ENCODE assay signal across 14 cellular contexts in genomic region chrX:69221239-69222102, GRCh38. TPM values are rescaled to one million over a fixed set of nuclear protein-coding genes. Genes with fewer than 3 reads are reported as not detected.
DNase-seq lines count a peak whose midpoint lies in the region; ATAC-seq and TF ChIP-seq lines count a peak whose summit lies in the region.
"Had no signal": no experiment of that assay in that cellular context is flagged by ENCODE, and none has a peak within 500 bp of the region (broad histone marks: within the 10 kb centered on the region; RNA-seq: fewer than 3 reads in every experiment).

No MANE protein-coding gene starts in this region.

- H3K18ac ChIP-seq in IMR-90 (ENCODE audit: low read depth, low read length): no peak overlapping the region

- intact Hi-C loops in IMR-90 (cut with micrococcal nuclease) (loop anchor here (1.0 to 10.0 kb wide), 6 partner anchors 65 to 394 kb away; no protein-coding TSS in a partner anchor), sciatic nerve (cut with DNase I) (loop anchor here (5.0 kb wide), 1 partner anchor 394 kb away; the partner anchor contains the start of gene EFNB1)

- CTCF ChIA-PET in IMR-90 (lab: Yijun Ruan, JAX): interaction anchor here (1.1 to 1.8 kb wide), 3 partner anchors 62 to 399 kb away, joined by 3 to 19 read pairs (median 5); partner anchors contain the start of gene EFNB1

- dilution Hi-C loops in IMR-90 (cut with HindIII; ENCODE audit: low sequenced_read_pairs, unreplicated experiment): no loop called here

- ATAC-seq in IMR-90 (ENCODE audit: low read depth) (no peak), foreskin keratinocyte (no peak), sciatic nerve (peak; percentile 6)
- ATAC-seq: stimulated activated memory B cell treated with anti-CD40 and anti-IgM and Interleukin-4, amounts not matched to agents 10 μg/mL and 1 μg/mL and 100 μg/mL, for 72 hours had no signal

- H3K56ac ChIP-seq in IMR-90 (ENCODE audit: extremely low read depth, insufficient read depth, low read length): no peak overlapping the region

- H3K14ac ChIP-seq in IMR-90 (replicated peaks; ENCODE audit: low read depth, low read length): no peak overlapping the region

- in situ Hi-C loops in IMR-90 (cut with MboI; ENCODE audit: low sequenced_read_pairs): no loop called here

- H3K4me1 ChIP-seq in IMR-90 (ENCODE audit: control insufficient read depth, insufficient read depth, low read length) (peaks cover 2% of the 10 kb centered on the region; the same call in 1 of the 2 replicates), foreskin keratinocyte (no peaks in the 10 kb centered on the region)
- H3K4me1 ChIP-seq: prostate gland had no signal

- no peak overlapping the region for H3K23ac ChIP-seq in IMR-90 (ENCODE audit: low read depth, low read length)

- H3K9me1 ChIP-seq in IMR-90 (ENCODE audit: insufficient read depth, low read length): no peaks in the 10 kb centered on the region

- TF ChIP-seq POLR2A in IMR-90 (IDR thresholded peaks at IDR 0.05; ENCODE audit: low read depth, low read length): no peak

- no peak overlapping the region for H2BK120ac ChIP-seq in IMR-90 (ENCODE audit: low read depth, low read length)

- no peak for TF ChIP-seq RAD21 in IMR-90 (IDR thresholded peaks at IDR 0.05; ENCODE audit: low read length)

- no peak overlapping the region for H2BK20ac ChIP-seq in IMR-90 (ENCODE audit: low read depth, low read length)

- no peak overlapping the region for H2AK9ac ChIP-seq in IMR-90 (replicated peaks; ENCODE audit: low read depth, low read length, poor library complexity)

- 65% methylated on average over 5 of the region's 38 CpGs; no CpG with 5 or more reads in 1 of the 2 experiments for whole genome bisulfite sequencing in IMR-90 (ENCODE audit: extremely low coverage in 2 of 2, insufficient read length in 1 of 2), 2 experiments

- H2BK15ac ChIP-seq in IMR-90 (ENCODE audit: low read depth, low read length): no peak overlapping the region

- no peak overlapping the region for H4K8ac ChIP-seq in IMR-90 (ENCODE audit: low read depth in 2 of 2, low read length in 2 of 2)

- H3K36me3 ChIP-seq in IMR-90 (ENCODE audit: control insufficient read depth, insufficient read depth, low read length): no peaks in the 10 kb centered on the region
- H3K36me3 ChIP-seq: prostate gland, tibial artery had no signal

- no peak overlapping the region for H3K4me2 ChIP-seq in IMR-90 (ENCODE audit: low read depth, low read length)

- H3K9ac ChIP-seq in IMR-90 (ENCODE audit: low read depth, low read length): no peak overlapping the region; the same call in 1 of the 2 replicates

- no peaks in the 10 kb centered on the region for H3K9me3 ChIP-seq in IMR-90 (ENCODE audit: control insufficient read depth, insufficient read depth, low read length)
- H3K9me3 ChIP-seq: prostate gland, tibial artery had no signal

- H3K27me3 ChIP-seq in IMR-90 (ENCODE audit: control insufficient read depth, insufficient read depth, low read length) (peaks cover 27% of the 10 kb centered on the region), foreskin keratinocyte (no peaks in the 10 kb centered on the region)
- H3K27me3 ChIP-seq: tibial artery had no signal

- no peak overlapping the region for H2AK5ac ChIP-seq in IMR-90 (ENCODE audit: low read depth, low read length)

- no peak overlapping the region for H3K4ac ChIP-seq in IMR-90 (ENCODE audit: low read depth, low read length)

- H3K79me1 ChIP-seq in IMR-90 (ENCODE audit: low read depth in 1 of 2, low read length in 2 of 2): no peaks in the 10 kb centered on the region

- BruUV-seq in IMR-90 (replicated peaks; lab: Mats Ljungman, UMichigan): no TSS peak

- no peak overlapping the region for H2BK5ac ChIP-seq in IMR-90 (ENCODE audit: low read depth, low read length, poor library complexity, severe bottlenecking)

- no peak overlapping the region for H4K5ac ChIP-seq in IMR-90 (ENCODE audit: low read depth, low read length)

- H3K27ac ChIP-seq in IMR-90 (ENCODE audit: insufficient read depth, low read length): no peak overlapping the region
- peak overlapping the region; percentile 76 for H3K27ac ChIP-seq in foreskin keratinocyte
- H3K27ac ChIP-seq: coronary artery, epithelial cell of prostate, HL-60, prostate gland, tibial artery had no signal

- POLR2A ChIA-PET in IMR-90 (lab: Charles Lee; ENCODE audit: unreplicated experiment): no interaction called here

- H3K4me3 ChIP-seq in IMR-90 (ENCODE audit: insufficient read depth, low read depth, low read length): no peak overlapping the region
- H3K4me3 ChIP-seq: coronary artery, prostate gland, tibial artery had no signal

- no peaks in the 10 kb centered on the region for H4K20me1 ChIP-seq in IMR-90 (ENCODE audit: insufficient read depth, low read length)

- peak overlapping the region; percentile 9 for H2AFZ ChIP-seq in IMR-90 (replicated peaks; ENCODE audit: low read length, poor library complexity)

- DNase-seq in NCI-H2107 treated with DMSO at 0.1 percent for 48 hours (lab: John Stamatoyannopoulos, UW; ENCODE audit: unreplicated experiment) (peak; percentile 2), NCI-H2107 (lab: John Stamatoyannopoulos, UW) (no peak), IMR-90 (no peak), foreskin keratinocyte (no peak), sciatic nerve (ENCODE audit: low spot score) (no peak), NCI-H446 treated with DMSO at 0.1 percent for 48 hours (lab: John Stamatoyannopoulos, UW) (no peak), activated gamma-delta T cell treated with Interleukin-2 at 50 U/mL for 16 hours (no peak)
- DNase-seq in stimulated activated CD4-positive, alpha-beta T cell treated with anti-CD3 and anti-CD28 coated beads, Interleukin-4, amount 100 ng/mL, for 4 hours: no peak

- no peak overlapping the region for H4K91ac ChIP-seq in IMR-90 (ENCODE audit: insufficient read depth, low read depth, low read length)

- no peak for TF ChIP-seq CTCF in IMR-90 (conservative IDR thresholded peaks at IDR 0.05; ENCODE audit: low read depth, low read length)
- no peak for TF ChIP-seq CTCF in foreskin keratinocyte (conservative IDR thresholded peaks at IDR 0.05)

TF ChIP-seq in IMR-90, 13 proteins besides CTCF, POLR2A, EP300 and RAD21:
- TF ChIP-seq MAFK (IDR thresholded peaks at IDR 0.05; ENCODE audit: low read depth, low read length): no peak
- TF ChIP-seq SMC3 (IDR thresholded peaks at IDR 0.05; ENCODE audit: low read depth, low read length): no peak
- TF ChIP-seq CEBPB (IDR thresholded peaks at IDR 0.05; ENCODE audit: low read depth, low read length): no peak
- no peak for TF ChIP-seq ELK1 (IDR thresholded peaks at IDR 0.05; ENCODE audit: borderline replicate concordance, low read depth, low read length)
- TF ChIP-seq FOS (IDR thresholded peaks at IDR 0.05; ENCODE audit: low read depth, low read length): no peak
- TF ChIP-seq USF2 (IDR thresholded peaks at IDR 0.05; ENCODE audit: low read depth, low read length): no peak
- TF ChIP-seq CHD1 (IDR thresholded peaks at IDR 0.05; ENCODE audit: low read depth, low read length): no peak
- TF ChIP-seq MAZ (IDR thresholded peaks at IDR 0.05; ENCODE audit: borderline replicate concordance, low read depth, low read length): no peak

RNA-seq across cellular contexts. Expression of gene PJA1, which starts 56.2 kb away (rescaled TPM):
- total RNA-seq in IMR-90 (2012; rRNA removed) (24.4 and 26.7 TPM in 2 replicates), foreskin keratinocyte (31.0 and 34.9 TPM in 2 replicates), sciatic nerve (47.5 TPM)
- polyA plus RNA-seq in IMR-90 (2012; rRNA removed) (13.6 and 15.1 TPM in 2 replicates), foreskin keratinocyte (21.5 and 24.1 TPM in 2 replicates)
- polyA plus RNA-seq in IMR-90 (2012; cell fraction: cytosol; rRNA removed): 10.4 and 10.6 TPM in 2 replicates
- 5.0 and 9.7 TPM in 2 replicates for polyA plus RNA-seq in IMR-90 (2012; cell fraction: nucleus; rRNA removed; ENCODE audit: low replicate concordance)
